3 cellular contexts compared by ENCODE assay signal in the genomic region with DNA sequence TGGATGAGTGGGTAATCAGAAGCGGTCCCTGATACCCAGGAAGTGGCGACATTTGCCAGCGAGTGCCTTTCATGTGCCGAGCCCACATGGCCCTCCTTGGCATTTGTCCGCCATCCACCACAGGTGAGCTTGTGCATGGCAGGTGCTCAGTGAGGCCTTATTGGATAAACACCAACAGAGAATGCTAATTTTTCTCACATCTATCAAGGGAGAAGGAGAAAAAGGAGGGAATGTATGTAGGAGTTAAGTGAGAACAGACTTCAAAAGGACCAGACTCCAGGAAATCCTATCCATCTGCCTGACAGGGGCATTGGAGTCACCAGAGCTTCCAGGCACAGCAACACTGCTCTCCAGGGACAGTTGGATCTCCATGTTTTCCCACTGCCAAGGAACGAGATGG.
A peak's percentile ranks its signal among the peaks of the same experiment; 100 is the strongest.
TF ChIP-seq lines count a peak whose summit lies in the region.

No MANE protein-coding gene starts in this region.

TF ChIP-seq in SK-N-SH, 30 proteins besides CTCF, POLR2A, EP300 and RAD21 (continued from another document):
- TF ChIP-seq, protein P1, sequence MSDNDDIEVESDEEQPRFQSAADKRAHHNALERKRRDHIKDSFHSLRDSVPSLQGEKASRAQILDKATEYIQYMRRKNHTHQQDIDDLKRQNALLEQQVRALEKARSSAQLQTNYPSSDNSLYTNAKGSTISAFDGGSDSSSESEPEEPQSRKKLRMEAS (IDR thresholded peaks at IDR 0.05; ENCODE audit: low read depth): no peak
- TF ChIP-seq TAF1 (IDR thresholded peaks at IDR 0.05; ENCODE audit: borderline replicate concordance, low read depth, low read length): no peak
- no peak for TF ChIP-seq GABPA (IDR thresholded peaks at IDR 0.05; ENCODE audit: low read depth)
- TF ChIP-seq RFX5 (IDR thresholded peaks at IDR 0.05; ENCODE audit: low read length): no peak
- no peak for TF ChIP-seq RXRA (IDR thresholded peaks at IDR 0.05; ENCODE audit: borderline replicate concordance, low read depth)
- TF ChIP-seq SMC3 (IDR thresholded peaks at IDR 0.05; ENCODE audit: low read depth, low read length): no peak
- no peak for TF ChIP-seq USF2 (IDR thresholded peaks at IDR 0.05; ENCODE audit: borderline replicate concordance, low read depth, low read length)
- no peak for TF ChIP-seq FOXM1 (IDR thresholded peaks at IDR 0.05; ENCODE audit: low read depth)
- TF ChIP-seq JUND (IDR thresholded peaks at IDR 0.05): no peak
- no peak for TF ChIP-seq SIN3A (IDR thresholded peaks at IDR 0.05; ENCODE audit: borderline replicate concordance, low read depth, low read length)
- TF ChIP-seq RCOR1 (IDR thresholded peaks at IDR 0.05; ENCODE audit: low read length): no peak
- TF ChIP-seq FOSL2 (IDR thresholded peaks at IDR 0.05; ENCODE audit: borderline replicate concordance, low read depth): no peak

TF ChIP-seq in SK-N-SH treated with all-trans-retinoic acid at 6 μM for 48 hours, 23 proteins besides CTCF, POLR2A, EP300 and RAD21:
- TF ChIP-seq PATZ1 (CRISPR knock-in tag; IDR thresholded peaks at IDR 0.05; ENCODE audit: borderline replicate concordance) (no peak), ZNF565 (CRISPR knock-in tag; conservative IDR thresholded peaks at IDR 0.05; ENCODE audit: low read depth) (no peak), ESRRG (CRISPR knock-in tag; IDR thresholded peaks at IDR 0.05) (no peak), TCF4 (CRISPR knock-in tag; IDR thresholded peaks at IDR 0.05; ENCODE audit: borderline replicate concordance) (no peak), POU6F1 (CRISPR knock-in tag; IDR thresholded peaks at IDR 0.05; ENCODE audit: borderline replicate concordance, low read depth) (no peak), ISL1 (CRISPR knock-in tag; IDR thresholded peaks at IDR 0.05) (no peak), ZFP30 (CRISPR knock-in tag; IDR thresholded peaks at IDR 0.05) (no peak), BACH2 (CRISPR knock-in tag; IDR thresholded peaks at IDR 0.05; ENCODE audit: borderline replicate concordance) (no peak), SNAI2 (CRISPR knock-in tag; IDR thresholded peaks at IDR 0.05) (no peak), TOX (CRISPR knock-in tag; IDR thresholded peaks at IDR 0.05; ENCODE audit: borderline replicate concordance) (no peak), ZNF70 (CRISPR knock-in tag; IDR thresholded peaks at IDR 0.05) (no peak), RARB (CRISPR knock-in tag; IDR thresholded peaks at IDR 0.05) (no peak), PPARA (CRISPR knock-in tag; IDR thresholded peaks at IDR 0.05; ENCODE audit: borderline replicate concordance) (no peak)
- TF ChIP-seq, protein P2, sequence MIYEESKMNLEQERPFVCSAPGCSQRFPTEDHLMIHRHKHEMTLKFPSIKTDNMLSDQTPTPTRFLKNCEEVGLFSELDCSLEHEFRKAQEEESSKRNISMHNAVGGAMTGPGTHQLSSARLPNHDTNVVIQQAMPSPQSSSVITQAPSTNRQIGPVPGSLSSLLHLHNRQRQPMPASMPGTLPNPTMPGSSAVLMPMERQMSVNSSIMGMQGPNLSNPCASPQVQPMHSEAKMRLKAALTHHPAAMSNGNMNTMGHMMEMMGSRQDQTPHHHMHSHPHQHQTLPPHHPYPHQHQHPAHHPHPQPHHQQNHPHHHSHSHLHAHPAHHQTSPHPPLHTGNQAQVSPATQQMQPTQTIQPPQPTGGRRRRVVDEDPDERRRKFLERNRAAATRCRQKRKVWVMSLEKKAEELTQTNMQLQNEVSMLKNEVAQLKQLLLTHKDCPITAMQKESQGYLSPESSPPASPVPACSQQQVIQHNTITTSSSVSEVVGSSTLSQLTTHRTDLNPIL (CRISPR knock-in tag; IDR thresholded peaks at IDR 0.05; ENCODE audit: low read depth): no peak

TF ChIP-seq in K562, 482 proteins besides CTCF, POLR2A, EP300 and RAD21 (continued from another document):
- 0 out of 2 replicates have a peak, but pooled peaks have one; percentile 40 for TF ChIP-seq IRF2 (CRISPR knock-in tag; IDR thresholded peaks at IDR 0.05)
